Comparison of ENCODE assay signal across 8 cellular contexts in the genomic region with DNA sequence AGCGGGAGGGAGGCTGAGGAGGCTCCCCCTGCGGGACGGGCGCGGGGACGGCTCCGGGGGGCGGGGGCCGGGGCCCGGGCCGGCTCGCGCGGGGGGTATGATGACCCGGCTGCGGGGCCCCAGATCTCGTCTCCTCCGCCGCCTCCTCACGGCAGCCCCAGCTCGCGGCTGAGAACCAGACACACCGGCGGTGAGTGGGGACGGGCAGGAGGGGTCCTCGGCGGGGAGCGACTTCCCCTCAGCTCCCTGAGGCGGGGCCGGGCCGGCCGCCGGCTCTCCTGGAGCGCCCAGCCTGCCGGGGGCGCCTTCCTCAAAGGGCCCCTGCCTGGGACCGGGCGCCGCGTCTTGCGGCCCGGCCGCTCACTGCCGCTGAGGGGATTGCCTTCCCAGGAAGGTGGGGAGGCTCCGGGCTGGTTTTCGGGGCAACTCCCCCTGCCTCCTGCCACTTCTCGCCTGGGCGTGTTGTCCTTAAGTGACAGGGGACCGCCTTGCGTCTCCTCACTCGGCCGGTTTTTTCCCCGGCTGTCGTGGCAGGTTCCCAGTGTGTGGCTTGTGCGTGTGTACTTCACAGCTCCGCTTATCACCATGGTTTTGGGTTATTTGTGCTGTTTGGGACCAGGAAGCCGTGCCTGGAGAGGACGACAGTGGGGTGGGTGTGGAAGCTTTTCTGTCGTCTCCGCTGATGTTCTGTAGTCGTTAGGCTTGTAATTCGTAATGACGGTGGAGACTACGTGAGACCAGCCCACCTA. TPM values are rescaled to one million over a fixed set of nuclear protein-coding genes. Genes with fewer than 3 reads are reported as not detected.
A peak's percentile ranks its signal among the peaks of the same experiment; 100 is the strongest.
DNase-seq lines count a peak whose midpoint lies in the region; ATAC-seq, FAIRE-seq and TF ChIP-seq lines count a peak whose summit lies in the region.

No MANE protein-coding gene starts in this region.

- peak overlapping the region; percentile 85 for H2AFZ ChIP-seq in keratinocyte (ENCODE audit: control insufficient read depth, low read length)

- H3K4me1 ChIP-seq in Caco-2 (peaks cover 7% of the 10 kb centered on the region; the same call in 1 of the 2 replicates), keratinocyte (ENCODE audit: control insufficient read depth, extremely low read depth, insufficient read depth, low read length) (peaks cover 21% of the 10 kb centered on the region)

- H3K27ac Mint-ChIP-seq in Caco-2 (ENCODE audit: unreplicated experiment) (peak overlapping the region; percentile 92), MCF 10A (ENCODE audit: low read depth, unreplicated experiment) (peak overlapping the region; percentile 97)

- dilution Hi-C loops in keratinocyte (cut with MboI; ENCODE audit: extremely low pct_ligation_motif_present, low sequenced_read_pairs), result no loop called here

- BruUV-seq in Caco-2 (replicated peaks; lab: Mats Ljungman, UMichigan) (no TSS peak), MCF 10A (replicated peaks; lab: Mats Ljungman, UMichigan) (TSS peak; percentile 55)

- H3K4me1 Mint-ChIP-seq in Caco-2 (ENCODE audit: low read depth, unreplicated experiment) (peaks cover 19% of the 10 kb centered on the region), MCF 10A (ENCODE audit: insufficient read depth, unreplicated experiment) (peaks cover 48% of the 10 kb centered on the region)

- no peaks in the 10 kb centered on the region for H3K9me1 ChIP-seq in keratinocyte (ENCODE audit: control insufficient read depth, extremely low read depth, insufficient read depth, low read length)

- no peaks in the 10 kb centered on the region for H3K27me3 Mint-ChIP-seq in Caco-2 (ENCODE audit: insufficient read depth, unreplicated experiment)
- H3K27me3 Mint-ChIP-seq in MCF 10A (ENCODE audit: insufficient read depth, unreplicated experiment), result no peaks in the 10 kb centered on the region

- H3K36me3 Mint-ChIP-seq in Caco-2 (ENCODE audit: insufficient read depth, unreplicated experiment), result no peaks in the 10 kb centered on the region
- H3K36me3 Mint-ChIP-seq in MCF 10A (ENCODE audit: insufficient read depth, unreplicated experiment), result peaks cover 9% of the 10 kb centered on the region

- H3K4me3 ChIP-seq in Caco-2 (ENCODE audit: low read depth, low read length), result peak overlapping the region; percentile 82
- H3K4me3 ChIP-seq in WERI-Rb-1 (ENCODE audit: low read depth, low read length), result peak overlapping the region; percentile 99
- H3K4me3 ChIP-seq in keratinocyte (ENCODE audit: control insufficient read depth in 2 of 3, extremely low read depth in 1 of 3, insufficient read depth in 2 of 3, low read depth in 1 of 3, low read length in 3 of 3), result peak overlapping the region; percentile 89 to 91 (median 90)

- H3K9me3 ChIP-seq in Caco-2, result no peaks in the 10 kb centered on the region
- no peaks in the 10 kb centered on the region for H3K9me3 ChIP-seq in WERI-Rb-1 (ENCODE audit: severe bottlenecking)
- H3K9me3 ChIP-seq in keratinocyte (ENCODE audit: control insufficient read depth, low read depth, low read length), result no peaks in the 10 kb centered on the region

- ATAC-seq in GM19452 (IDR thresholded peaks at IDR 0.05; ENCODE audit: unreplicated experiment) (peak; percentile 32), HG03571 (IDR thresholded peaks at IDR 0.05; ENCODE audit: unreplicated experiment) (peak; percentile 26)

- H3K27me3 ChIP-seq in Caco-2 (replicated peaks; ENCODE audit: control insufficient read depth, insufficient read depth, low read length), result no peaks in the 10 kb centered on the region
- no peaks in the 10 kb centered on the region for H3K27me3 ChIP-seq in WERI-Rb-1 (ENCODE audit: insufficient read depth, low read depth, severe bottlenecking)
- no peaks in the 10 kb centered on the region for H3K27me3 ChIP-seq in keratinocyte (ENCODE audit: control insufficient read depth, extremely low read depth, insufficient read depth, low read length)

- H3K27ac ChIP-seq in WERI-Rb-1 (peak overlapping the region; percentile 83), keratinocyte (ENCODE audit: control insufficient read depth, insufficient read depth, low read length) (peak overlapping the region; percentile 94)

- CTCF ChIA-PET in Caco-2 (lab: Charles Lee) (interaction anchor here (2.2 kb wide), 1 partner anchor 24 kb away, joined by 12 read pairs; a partner anchor contains a TSS), MCF 10A (lab: Yijun Ruan, JAX) (interaction anchor here (0.5 to 5.3 kb wide), 18 partner anchors 9 to 1478 kb away, joined by 3 to 48 read pairs (median 5); a partner anchor contains a TSS)

- FAIRE-seq in keratinocyte (lab: Jason Lieb, UNC), result peak; percentile 60

- H3K9ac ChIP-seq in keratinocyte (ENCODE audit: control insufficient read depth, extremely low read depth, insufficient read depth, low read length), result peak overlapping the region; percentile 94

- DNase-seq in Caco-2 (peak; percentile 41 to 49), WERI-Rb-1 (peak; percentile 39), MCF 10A (ENCODE audit: unreplicated experiment) (peak; percentile 22), keratinocyte (ENCODE audit: low read depth, low spot score) (no peak), SHP77 treated with DMSO at 0.1 percent for 48 hours (lab: John Stamatoyannopoulos, UW) (no peak)
- DNase-seq in stimulated activated CD4-positive, alpha-beta T cell treated with anti-CD3 and anti-CD28 coated beads, Interleukin-1b, Interleukin-23, amount 100 ng/mL, for 1 hour (ENCODE audit: low read depth in 2 of 2), result peak; percentile 26 to 28

- H3K9me3 Mint-ChIP-seq in Caco-2 (ENCODE audit: unreplicated experiment) (no peaks in the 10 kb centered on the region), MCF 10A (ENCODE audit: unreplicated experiment) (no peaks in the 10 kb centered on the region)

- intact Hi-C loops in Caco-2 (cut with micrococcal nuclease; ENCODE audit: unreplicated experiment), result loop anchor here (1.0 kb wide), 2 partner anchors 25 to 118 kb away; a partner anchor contains a TSS
- intact Hi-C loops in MCF 10A (cut with micrococcal nuclease), result loop anchor here (1.0 kb wide), 1 partner anchor 25 kb away; a partner anchor contains a TSS

- H3K36me3 ChIP-seq in Caco-2 (ENCODE audit: control insufficient read depth, insufficient read depth, low read length), result no peaks in the 10 kb centered on the region
- H3K36me3 ChIP-seq in WERI-Rb-1, result no peaks in the 10 kb centered on the region; the same call in 1 of the 2 replicates
- no peaks in the 10 kb centered on the region for H3K36me3 ChIP-seq in keratinocyte (ENCODE audit: control insufficient read depth in 2 of 2, extremely low read depth in 1 of 2, insufficient read depth in 2 of 2, low read length in 2 of 2)

- POLR2A ChIA-PET in Caco-2 (lab: Charles Lee), result interaction anchor here (0.6 to 2.3 kb wide), 3 partner anchors 24 to 118 kb away, joined by 4 to 10 read pairs (median 8); a partner anchor contains a TSS
- POLR2A ChIA-PET in MCF 10A (lab: Yijun Ruan, JAX), result interaction anchor here (1.1 to 9.2 kb wide), 20 partner anchors 10 to 828 kb away, joined by 3 to 228 read pairs (median 6); a partner anchor contains a TSS

- peaks cover 2% of the 10 kb centered on the region for H4K20me1 ChIP-seq in keratinocyte (ENCODE audit: control insufficient read depth, extremely low read depth, insufficient read depth, low read length)

- H3K4me2 ChIP-seq in keratinocyte (ENCODE audit: control insufficient read depth, extremely low read depth, insufficient read depth, low read depth, low read length), result peak overlapping the region; percentile 100

- H3K4me3 Mint-ChIP-seq in Caco-2 (ENCODE audit: unreplicated experiment) (peak overlapping the region; percentile 87), MCF 10A (ENCODE audit: unreplicated experiment) (peak overlapping the region; percentile 95)

- H3K79me2 ChIP-seq in keratinocyte (ENCODE audit: control insufficient read depth, insufficient read depth, low read length), result peaks cover 50% of the 10 kb centered on the region

- peak in 1 of 2 experiments; percentile 1 for TF ChIP-seq CTCF in Caco-2 (IDR thresholded peaks at IDR 0.05; ENCODE audit: insufficient read depth in 1 of 2, low read depth in 1 of 2, low read length in 1 of 2, severe bottlenecking in 1 of 2, unreplicated experiment in 1 of 2)
- no peak for TF ChIP-seq CTCF in WERI-Rb-1 (IDR thresholded peaks at IDR 0.05; ENCODE audit: low read depth, low read length)
- TF ChIP-seq CTCF in MCF 10A (IDR thresholded peaks at IDR 0.05; ENCODE audit: unreplicated experiment), result peak; percentile 19
- TF ChIP-seq CTCF in keratinocyte (optimal IDR thresholded peaks at IDR 0.05 in 1 of 3, IDR thresholded peaks at IDR 0.05 in 1 of 3, conservative IDR thresholded peaks at IDR 0.05 in 1 of 3; ENCODE audit: extremely low read depth in 1 of 3, insufficient read depth in 2 of 3, low read length in 3 of 3), result peak in 1 of 3 experiments; percentile 8

RNA-seq across cellular contexts. Expression of a gene that starts 0.8 kb away (rescaled TPM):
- total RNA-seq in Caco-2 (2022) (42.6 and 48.2 TPM in 2 replicates), MCF 10A (2022) (46.7 and 50.2 TPM in 2 replicates)
- polyA plus RNA-seq in keratinocyte, result 19.9 to 23.2 TPM (median 20.5 TPM) in 3 replicates
- 8.8 TPM for polyA plus RNA-seq in keratinocyte (2011; ENCODE audit: low read depth)
- 11.5 and 18.7 TPM in 2 replicates for polyA plus RNA-seq in keratinocyte (2011; cell fraction: cytosol; rRNA removed)
- polyA plus RNA-seq in keratinocyte (2011; cell fraction: nucleus; rRNA removed), result 26.4 and 27.5 TPM in 2 replicates
- polyA plus RNA-seq in keratinocyte (2012; ENCODE audit: low replicate concordance), result 11.7 and 15.6 TPM in 2 replicates
- 75.4 to 91.2 TPM (median 87.3 TPM) in 3 replicates for polyA minus RNA-seq in keratinocyte
- polyA minus RNA-seq in keratinocyte (2011; cell fraction: cytosol; rRNA and poly(A)+ RNA removed), result 37.2 TPM
- polyA minus RNA-seq in keratinocyte (2011; cell fraction: nucleus; rRNA and poly(A)+ RNA removed), result 40.8 and 62.8 TPM in 2 replicates

RNA-seq across cellular contexts. Expression of a gene that starts 24.8 kb away (rescaled TPM):
- 6.0 and 6.9 TPM in 2 replicates for total RNA-seq in Caco-2 (2022)
- 6.9 and 8.1 TPM in 2 replicates for total RNA-seq in MCF 10A (2022)
- polyA plus RNA-seq in keratinocyte, result 4.8 to 6.4 TPM (median 5.4 TPM) in 3 replicates
- polyA plus RNA-seq in keratinocyte (2011; ENCODE audit: low read depth), result 0.70 TPM
- 4.8 and 4.9 TPM in 2 replicates for polyA plus RNA-seq in keratinocyte (2011; cell fraction: cytosol; rRNA removed)
- polyA plus RNA-seq in keratinocyte (2011; cell fraction: nucleus; rRNA removed), result 4.5 and 5.0 TPM in 2 replicates
- 2.8 and 8.3 TPM in 2 replicates for polyA plus RNA-seq in keratinocyte (2012; ENCODE audit: low replicate concordance)
- 5.8 to 11.7 TPM (median 6.4 TPM) in 3 replicates for polyA minus RNA-seq in keratinocyte
- polyA minus RNA-seq in keratinocyte (2011; cell fraction: cytosol; rRNA and poly(A)+ RNA removed), result 2.9 TPM
- polyA minus RNA-seq in keratinocyte (2011; cell fraction: nucleus; rRNA and poly(A)+ RNA removed), result 3.1 and 4.3 TPM in 2 replicates

RNA-seq across cellular contexts. Expression of a gene that starts 25.3 kb away (rescaled TPM):
- total RNA-seq in Caco-2 (2022) (9.6 and 10.0 TPM in 2 replicates), MCF 10A (2022) (20.4 and 21.3 TPM in 2 replicates)
- 11.6 to 16.9 TPM (median 16.5 TPM) in 3 replicates for polyA plus RNA-seq in keratinocyte
- 11.1 TPM for polyA plus RNA-seq in keratinocyte (2011; ENCODE audit: low read depth)
- polyA plus RNA-seq in keratinocyte (2011; cell fraction: cytosol; rRNA removed), result 6.6 and 9.4 TPM in 2 replicates
- polyA plus RNA-seq in keratinocyte (2011; cell fraction: nucleus; rRNA removed), result 31.4 and 37.8 TPM in 2 replicates
- 6.0 and 11.6 TPM in 2 replicates for polyA plus RNA-seq in keratinocyte (2012; ENCODE audit: low replicate concordance)
- 8.7 to 20.2 TPM (median 15.6 TPM) in 3 replicates for polyA minus RNA-seq in keratinocyte
- polyA minus RNA-seq in keratinocyte (2011; cell fraction: cytosol; rRNA and poly(A)+ RNA removed), result 10.7 TPM
- polyA minus RNA-seq in keratinocyte (2011; cell fraction: nucleus; rRNA and poly(A)+ RNA removed), result 9.3 and 16.5 TPM in 2 replicates

RNA-seq across cellular contexts. Expression of a gene that starts 42.5 kb away (rescaled TPM):
- 0.09 TPM in 1 of 2 replicates, not detected in the other for total RNA-seq in Caco-2 (2022)
- total RNA-seq in MCF 10A (2022), result 0.27 and 2.3 TPM in 2 replicates
- polyA plus RNA-seq in keratinocyte, result 0.03 to 0.09 TPM (median 0.08 TPM) in 3 replicates
- polyA plus RNA-seq in keratinocyte (2011; ENCODE audit: low read depth), result not detected
- polyA plus RNA-seq in keratinocyte (2011; cell fraction: cytosol; rRNA removed), result 0.02 and 0.03 TPM in 2 replicates
- polyA plus RNA-seq in keratinocyte (2011; cell fraction: nucleus; rRNA removed), result 0.15 and 0.17 TPM in 2 replicates
- 0.16 TPM in 1 of 2 replicates, not detected in the other for polyA plus RNA-seq in keratinocyte (2012; ENCODE audit: low replicate concordance)
- polyA minus RNA-seq in keratinocyte, result 0.07 to 0.83 TPM in 2 of 3 replicates, not detected in the other
- polyA minus RNA-seq in keratinocyte (2011; cell fraction: cytosol; rRNA and poly(A)+ RNA removed), result not detected
- polyA minus RNA-seq in keratinocyte (2011; cell fraction: nucleus; rRNA and poly(A)+ RNA removed), result not detected in 2 replicates

RNA-seq across cellular contexts. Expression of a gene that starts 49.4 kb away (rescaled TPM):
- total RNA-seq in Caco-2 (2022) (29.1 and 36.5 TPM in 2 replicates), MCF 10A (2022) (0.20 and 0.30 TPM in 2 replicates)
- polyA plus RNA-seq in keratinocyte, result 2.3 to 4.4 TPM (median 2.8 TPM) in 3 replicates
- polyA plus RNA-seq in keratinocyte (2011; ENCODE audit: low read depth), result not detected
- 1.1 and 1.3 TPM in 2 replicates for polyA plus RNA-seq in keratinocyte (2011; cell fraction: cytosol; rRNA removed)
- 3.6 and 3.7 TPM in 2 replicates for polyA plus RNA-seq in keratinocyte (2011; cell fraction: nucleus; rRNA removed)
- 3.8 TPM in 1 of 2 replicates, not detected in the other for polyA plus RNA-seq in keratinocyte (2012; ENCODE audit: low replicate concordance)
- 2.6 to 3.9 TPM (median 2.9 TPM) in 3 replicates for polyA minus RNA-seq in keratinocyte
- 0.96 TPM for polyA minus RNA-seq in keratinocyte (2011; cell fraction: cytosol; rRNA and poly(A)+ RNA removed)
- polyA minus RNA-seq in keratinocyte (2011; cell fraction: nucleus; rRNA and poly(A)+ RNA removed), result 1.1 and 1.8 TPM in 2 replicates

Comparison
In these comparisons a context has a peak if more than half of its experiments do, and no peak if none do; other contexts are left out.
1. DNase-seq: peak in Caco-2 (2 of 2), WERI-Rb-1 (single experiment), MCF 10A (single experiment) and stimulated activated CD4-positive, alpha-beta T cell treated with anti-CD3 and anti-CD28 coated beads, Interleukin-1b, Interleukin-23, amount 100 ng/mL, for 1 hour (2 of 2); none in keratinocyte (single experiment) and SHP77 treated with DMSO at 0.1 percent for 48 hours (single experiment).
2. Peak in every context shown above with its lines, with median percentiles within 50 percentile points of each other: H3K4me3 ChIP-seq.